ENCODE assay signal across 10 cellular contexts in the genomic region with DNA sequence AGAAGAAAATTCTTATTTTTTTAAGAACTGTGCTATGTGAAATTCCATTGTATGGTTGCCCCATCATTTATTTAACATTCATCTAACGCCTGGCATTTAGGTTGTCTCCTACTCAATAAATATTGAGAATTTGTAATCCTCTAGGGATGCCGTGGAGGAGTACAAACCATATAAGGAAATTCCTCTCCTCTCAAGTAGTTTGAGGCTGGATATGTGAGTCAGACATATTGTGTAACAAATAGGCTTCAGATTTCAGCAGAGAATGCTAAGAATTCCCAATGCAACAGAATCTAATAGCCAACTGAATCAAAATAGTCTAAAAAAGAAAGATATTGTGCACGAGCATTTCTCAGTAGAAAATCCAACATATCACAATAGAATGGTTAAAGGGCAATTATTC.
A peak's percentile ranks its signal among the peaks of the same experiment; 100 is the strongest.
DNase-seq lines count a peak whose midpoint lies in the region; ATAC-seq, FAIRE-seq and TF ChIP-seq lines count a peak whose summit lies in the region.
"Had no signal": no experiment of that assay in that cellular context is flagged by ENCODE, and none has a peak within 500 bp of the region (broad histone marks: within the 10 kb centered on the region; RNA-seq: fewer than 3 reads in every experiment).

No MANE protein-coding gene starts in this region.

- no peaks in the 10 kb centered on the region for H3K36me3 ChIP-seq in brain microvascular endothelial cell (replicated peaks)
- H3K36me3 ChIP-seq in mesenchymal stem cell (ENCODE audit: control insufficient read depth in 1 of 2, insufficient read depth in 2 of 2, low read depth in 1 of 2, low read length in 2 of 2) = no peaks in the 10 kb centered on the region
- H3K36me3 ChIP-seq in small intestine (ENCODE audit: control insufficient read depth in 2 of 2, insufficient read depth in 2 of 2, low read length in 2 of 2) = no peaks in the 10 kb centered on the region

- H3K4me3 ChIP-seq in brain microvascular endothelial cell (ENCODE audit: low read depth, low read length) (no peak overlapping the region), mesenchymal stem cell (ENCODE audit: insufficient read depth in 1 of 2, low read depth in 1 of 2, low read length in 2 of 2) (no peak overlapping the region), small intestine (ENCODE audit: low read depth in 1 of 2, low read length in 2 of 2) (no peak overlapping the region)

- no peak overlapping the region for H2AK5ac ChIP-seq in mesenchymal stem cell (ENCODE audit: low read length, severe bottlenecking)

- H2BK15ac ChIP-seq in mesenchymal stem cell (ENCODE audit: low read depth, poor library complexity, severe bottlenecking) = no peak overlapping the region

- no peaks in the 10 kb centered on the region for H3K79me1 ChIP-seq in mesenchymal stem cell (replicated peaks; ENCODE audit: low read length, poor library complexity, severe bottlenecking)

- no peak overlapping the region for H3K23ac ChIP-seq in mesenchymal stem cell (ENCODE audit: low read length in 2 of 2)

- in situ Hi-C loops in brain microvascular endothelial cell (cut with HindIII; ENCODE audit: low pct_ligation_motif_present, low sequenced_read_pairs) = no loop called here

- no peak overlapping the region for H2BK12ac ChIP-seq in mesenchymal stem cell (ENCODE audit: low read length in 2 of 2)

- H3K4me2 ChIP-seq in mesenchymal stem cell (ENCODE audit: low read length, poor library complexity, severe bottlenecking) = no peak overlapping the region

- no peak for ATAC-seq in GM21786 (IDR thresholded peaks at IDR 0.05; ENCODE audit: unreplicated experiment)
- no peak for ATAC-seq in HG03354 (IDR thresholded peaks at IDR 0.05; ENCODE audit: poor library complexity, severe bottlenecking, unreplicated experiment)
- ATAC-seq: Panc1 had no signal

- no peak overlapping the region for H3K18ac ChIP-seq in mesenchymal stem cell (ENCODE audit: low read depth in 1 of 2, low read length in 2 of 2)

- WGBS in mesenchymal stem cell = no CpG with 5 or more reads among the region's 3 CpGs
- WGBS in small intestine, 3 donors = 44 to 80% (median 60%) methylated on average over 3 of the region's 3 CpGs

- no peak overlapping the region for H2BK5ac ChIP-seq in mesenchymal stem cell (ENCODE audit: low read depth, low read length, poor library complexity, severe bottlenecking)

- no peak overlapping the region for H2AFZ ChIP-seq in mesenchymal stem cell (ENCODE audit: low read depth, low read length)

- DNase-seq in AG08395 (ENCODE audit: low spot score) (peak; percentile 95), HTR-8/SVneo (ENCODE audit: insufficient read length, low spot score) (peak; percentile 55), brain microvascular endothelial cell (peak; percentile 68), mesenchymal stem cell (peak; percentile 88), small intestine (no peak), NCI-H345 treated with DMSO at 0.1 percent for 48 hours (lab: John Stamatoyannopoulos, UW; ENCODE audit: unreplicated experiment) (no peak)
- DNase-seq: Calu3 had no signal

- no peaks in the 10 kb centered on the region for H3K9me3 ChIP-seq in mesenchymal stem cell (ENCODE audit: control insufficient read depth, low read length)
- no peaks in the 10 kb centered on the region for H3K9me3 ChIP-seq in small intestine (ENCODE audit: control insufficient read depth, low read depth)

- H3K14ac ChIP-seq in mesenchymal stem cell (ENCODE audit: low read length in 2 of 2) = no peak overlapping the region

- no peak for TF ChIP-seq CTCF in brain microvascular endothelial cell (IDR thresholded peaks at IDR 0.05; ENCODE audit: low read depth, low read length, missing control alignments)

- H3K4me1 ChIP-seq in mesenchymal stem cell (ENCODE audit: control insufficient read depth, insufficient read depth, low read depth, low read length) = no peaks in the 10 kb centered on the region
- H3K4me1 ChIP-seq in small intestine (ENCODE audit: control insufficient read depth in 2 of 2, insufficient read depth in 1 of 2, low read depth in 1 of 2, low read length in 1 of 2) = no peaks in the 10 kb centered on the region

- H4K91ac ChIP-seq in mesenchymal stem cell (ENCODE audit: low read length) = no peak overlapping the region

- no peak overlapping the region for H4K8ac ChIP-seq in mesenchymal stem cell (ENCODE audit: low read length)

- FAIRE-seq in HTR-8/SVneo (lab: Jason Lieb, UNC) (no peak), small intestine (lab: Jason Lieb, UNC) (no peak)

- no peak overlapping the region for H3K9ac ChIP-seq in mesenchymal stem cell (ENCODE audit: low read length)

- no peak overlapping the region for H3K4ac ChIP-seq in mesenchymal stem cell (ENCODE audit: low read depth in 1 of 2, low read length in 2 of 2)

- no peak overlapping the region for H2BK120ac ChIP-seq in mesenchymal stem cell (ENCODE audit: low read depth, low read length)

- H3K27me3 ChIP-seq in brain microvascular endothelial cell (replicated peaks) (no peaks in the 10 kb centered on the region), mesenchymal stem cell (ENCODE audit: control insufficient read depth in 1 of 2, insufficient read depth in 1 of 2, low read length in 2 of 2) (no peaks in the 10 kb centered on the region), small intestine (ENCODE audit: control insufficient read depth in 2 of 2, insufficient read depth in 2 of 2, low read length in 2 of 2) (no peaks in the 10 kb centered on the region)

- H3K27ac ChIP-seq in brain microvascular endothelial cell (no peak overlapping the region), mesenchymal stem cell (ENCODE audit: low read length, poor library complexity, severe bottlenecking) (no peak overlapping the region), small intestine (ENCODE audit: low read depth in 1 of 2, low read length in 1 of 2) (no peak overlapping the region)

Comparison
In these comparisons a context has a peak if more than half of its experiments do, and no peak if none do; other contexts are left out.
1. DNase-seq: peak in AG08395 (single experiment), HTR-8/SVneo (single experiment), brain microvascular endothelial cell (single experiment) and mesenchymal stem cell (single experiment); none in small intestine (single experiment) and NCI-H345 treated with DMSO at 0.1 percent for 48 hours (single experiment).